In genomic region chr9:35798658-35799366, GRCh38 we compare ENCODE assay signal across 9 cellular contexts. TPM values are rescaled to one million over a fixed set of nuclear protein-coding genes. Genes with fewer than 3 reads are reported as not detected.
A peak's percentile ranks its signal among the peaks of the same experiment; 100 is the strongest.
DNase-seq lines count a peak whose midpoint lies in the region; ATAC-seq and TF ChIP-seq lines count a peak whose summit lies in the region.
"Had no signal": no experiment of that assay in that cellular context is flagged by ENCODE, and none has a peak within 500 bp of the region (broad histone marks: within the 10 kb centered on the region; RNA-seq: fewer than 3 reads in every experiment).

No MANE protein-coding gene starts in this region.

- no peak overlapping the region for H3K9ac ChIP-seq in mesendoderm (ENCODE audit: low read length)

- POLR2A ChIA-PET in BJ (lab: Charles Lee): interaction anchor here (0.5 kb wide), 2 partner anchors 11 to 306 kb away, joined by 6 to 14 read pairs; no protein-coding TSS in a partner anchor

- WGBS in mesendoderm (ENCODE audit: extremely low coverage, insufficient coverage, low lambda C conversion rate): no CpG with 5 or more reads among the region's 4 CpGs
- WGBS in spleen, 5 donors: 82 to 94% (median 89%) methylated on average over 4 of the region's 4 CpGs

- no peak overlapping the region for H3K4ac ChIP-seq in mesendoderm (ENCODE audit: low read depth, low read length)

- H3K27me3 ChIP-seq in BJ (ENCODE audit: control insufficient read depth, insufficient read depth, low read length) (no peaks in the 10 kb centered on the region), mesendoderm (ENCODE audit: insufficient read depth, low read length, poor library complexity) (no peaks in the 10 kb centered on the region), spleen (replicated peaks in 1 of 7) (no peaks in the 10 kb centered on the region)

- peaks cover 6% of the 10 kb centered on the region for H3K4me1 ChIP-seq in mesendoderm (ENCODE audit: control insufficient read depth, low read depth, low read length)
- H3K4me1 ChIP-seq in spleen: no peaks in the 10 kb centered on the region

- peak; percentile 63 for ATAC-seq in HG03060 (IDR thresholded peaks at IDR 0.05; ENCODE audit: low read depth, unreplicated experiment)
- no peak for ATAC-seq in HG03342 (IDR thresholded peaks at IDR 0.05; ENCODE audit: unreplicated experiment)

- CTCF ChIA-PET in BJ (lab: Yijun Ruan, JAX): interaction anchor here (1.0 to 5.4 kb wide), 4 partner anchors 9 to 104 kb away, joined by 3 to 22 read pairs (median 5); partner anchors contain the start of genes HINT2 and SPAG8

- H2BK120ac ChIP-seq in mesendoderm (ENCODE audit: low read depth, low read length): no peak overlapping the region

- H3K4me3 ChIP-seq in BJ (ENCODE audit: low read depth, low read length) (no peak overlapping the region), mesendoderm (ENCODE audit: low read length) (no peak overlapping the region), spleen (no peak overlapping the region)

- H2BK15ac ChIP-seq in mesendoderm (replicated peaks; ENCODE audit: low read depth): no peak overlapping the region

- TF ChIP-seq POLR2A in spleen (IDR thresholded peaks at IDR 0.05): no peak

- H3K27ac ChIP-seq in mesendoderm (ENCODE audit: low read depth, low read length) (no peak overlapping the region), spleen (no peak overlapping the region)
- H3K27ac ChIP-seq: neutrophil had no signal

- H2AK5ac ChIP-seq in mesendoderm (ENCODE audit: low read length): no peak overlapping the region

- no peak overlapping the region for H4K8ac ChIP-seq in mesendoderm (ENCODE audit: low read depth, low read length)

- no peaks in the 10 kb centered on the region for H3K79me2 ChIP-seq in mesendoderm (ENCODE audit: control insufficient read depth, insufficient read depth, low read length)

- peaks cover 9% of the 10 kb centered on the region for H3K36me3 ChIP-seq in BJ (ENCODE audit: control insufficient read depth, insufficient read depth, low read length)
- H3K36me3 ChIP-seq in mesendoderm (ENCODE audit: control insufficient read depth, insufficient read depth, low read length): no peaks in the 10 kb centered on the region
- H3K36me3 ChIP-seq in spleen: peaks cover 0 to 38% (median 13%) of the 10 kb centered on the region in 6 donors
- H3K36me3 ChIP-seq: neutrophil had no signal

- H3K4me2 ChIP-seq in mesendoderm (ENCODE audit: low read length): no peak overlapping the region

- no peak for TF ChIP-seq CTCF in BJ (IDR thresholded peaks at IDR 0.05; ENCODE audit: insufficient read depth, low read depth, low read length)
- no peak for TF ChIP-seq CTCF in spleen (IDR thresholded peaks at IDR 0.05 in 8 of 11, conservative IDR thresholded peaks at IDR 0.05 in 3 of 11)

- intact Hi-C loops in spleen (cut with DNase I; ENCODE audit: low total_unique reads): no loop called here

- peaks cover 5% of the 10 kb centered on the region for H3K79me1 ChIP-seq in mesendoderm (ENCODE audit: low read length)

- H3K56ac ChIP-seq in mesendoderm (ENCODE audit: low read length): peak overlapping the region; percentile 35

- no peaks in the 10 kb centered on the region for H3K9me3 ChIP-seq in spleen
- H3K9me3 ChIP-seq: neutrophil had no signal

- no peak overlapping the region for H3K18ac ChIP-seq in mesendoderm (ENCODE audit: low read length)

- H4K5ac ChIP-seq in mesendoderm (ENCODE audit: low read length): no peak overlapping the region

- DNase-seq in BJ (ENCODE audit: low read depth) (peak; percentile 26), mesendoderm (peak; percentile 92), C1 segment of cervical spinal cord (lab: John Stamatoyannopoulos, UW) (no peak), spleen (no peak)
- DNase-seq in activated T-helper 9 cell treated with anti-CD3 and anti-CD28 coated beads, Interleukin-2, amount 50 U/mL, for 16 hours (ENCODE audit: low read depth): peak; percentile 30
- DNase-seq in central memory CD4-positive, alpha-beta T cell: no peak

- H3K23ac ChIP-seq in mesendoderm (ENCODE audit: low read length): no peak overlapping the region

- no peak overlapping the region for H2BK5ac ChIP-seq in mesendoderm (ENCODE audit: low read length)

RNA-seq across cellular contexts. Expression of gene NPR2, which starts 7.4 kb away (rescaled TPM):
- polyA plus RNA-seq in BJ (2011; rRNA removed): 30.1 and 33.4 TPM in 2 replicates
- 31.7 and 38.1 TPM in 2 replicates for polyA minus RNA-seq in BJ (2011; rRNA and poly(A)+ RNA removed)
- 11.4 TPM for polyA plus RNA-seq in mesendoderm (2013, experiment 1 of 2)
- polyA plus RNA-seq in mesendoderm (2013, experiment 2 of 2): 11.0 TPM
- 10 to 100 TPM in 2 of 7 donors, 1 to 10 TPM in 5; 6.7 to 17.1 (median 9.2) TPM for total RNA-seq in spleen
- 1 to 10 TPM; 5.8 to 7.8 (median 7.3) TPM for polyA plus RNA-seq in spleen

RNA-seq across cellular contexts. Expression of gene SPAG8, which starts 13.2 kb away (rescaled TPM):
- polyA plus RNA-seq in BJ (2011; rRNA removed) (0.50 and 0.85 TPM in 2 replicates), spleen (1 to 10 TPM; 1.7 to 2.5 (median 1.7) TPM)
- polyA minus RNA-seq in BJ (2011; rRNA and poly(A)+ RNA removed): 0.31 and 0.62 TPM in 2 replicates
- polyA plus RNA-seq in mesendoderm (2013, experiment 1 of 2): 0.08 TPM
- polyA plus RNA-seq in mesendoderm (2013, experiment 2 of 2): 0.14 TPM
- total RNA-seq in spleen: 1 to 10 TPM; 1.1 to 4.5 (median 2.3) TPM

RNA-seq across cellular contexts. Expression of gene HINT2, which starts 16.0 kb away (rescaled TPM):
- polyA plus RNA-seq in BJ (2011; rRNA removed) (20.9 and 30.0 TPM in 2 replicates), spleen (10 to 100 TPM; 60.0 to 73.6 (median 69.6) TPM)
- polyA minus RNA-seq in BJ (2011; rRNA and poly(A)+ RNA removed): 3.6 and 3.9 TPM in 2 replicates
- polyA plus RNA-seq in mesendoderm (2013, experiment 1 of 2): 28.3 TPM
- polyA plus RNA-seq in mesendoderm (2013, experiment 2 of 2): 29.5 TPM
- total RNA-seq in spleen: 10 to 100 TPM; 20.1 to 32.4 (median 23.0) TPM

RNA-seq across cellular contexts. Expression of gene FAM221B, which starts 29.7 kb away (rescaled TPM):
- polyA plus RNA-seq in BJ (2011; rRNA removed): not detected in 2 replicates
- polyA minus RNA-seq in BJ (2011; rRNA and poly(A)+ RNA removed): not detected in 2 replicates
- not detected for polyA plus RNA-seq in mesendoderm (2013, experiment 1 of 2)
- not detected for polyA plus RNA-seq in mesendoderm (2013, experiment 2 of 2)
- not detected for total RNA-seq in spleen
- not detected for polyA plus RNA-seq in spleen

RNA-seq across cellular contexts. Expression of gene TMEM8B, which starts 30.2 kb away (rescaled TPM):
- 3.4 and 5.6 TPM in 2 replicates for polyA plus RNA-seq in BJ (2011; rRNA removed)
- 3.4 and 3.6 TPM in 2 replicates for polyA minus RNA-seq in BJ (2011; rRNA and poly(A)+ RNA removed)
- polyA plus RNA-seq in mesendoderm (2013, experiment 1 of 2): 1.6 TPM
- polyA plus RNA-seq in mesendoderm (2013, experiment 2 of 2): 1.5 TPM
- 1 to 10 TPM; 2.9 to 9.8 (median 5.9) TPM for total RNA-seq in spleen
- polyA plus RNA-seq in spleen: 1 to 10 TPM; 3.2 to 8.8 (median 7.2) TPM

Comparison
In these comparisons a context has a peak if more than half of its experiments do, and no peak if none do; other contexts are left out.
1. DNase-seq: peak in BJ (single experiment), activated T-helper 9 cell treated with anti-CD3 and anti-CD28 coated beads, Interleukin-2, amount 50 U/mL, for 16 hours (single experiment) and mesendoderm (single experiment); none in C1 segment of cervical spinal cord (0 of 14), central memory CD4-positive, alpha-beta T cell (single experiment) and spleen (single experiment).